In genomic region chr22:45645150-45645525, GRCh38 we compare ENCODE assay signal across 9 cellular contexts. TPM values are rescaled to one million over a fixed set of nuclear protein-coding genes. Genes with fewer than 3 reads are reported as not detected.
A peak's percentile ranks its signal among the peaks of the same experiment; 100 is the strongest.
DNase-seq lines count a peak whose midpoint lies in the region; ATAC-seq and TF ChIP-seq lines count a peak whose summit lies in the region.
"Had no signal": no experiment of that assay in that cellular context is flagged by ENCODE, and none has a peak within 500 bp of the region (broad histone marks: within the 10 kb centered on the region; RNA-seq: fewer than 3 reads in every experiment).

No MANE protein-coding gene starts in this region.

- in situ Hi-C loops in GM23248 (cut with MboI), result loop anchor here (10.0 kb wide), 1 partner anchor 340 kb away; no protein-coding TSS in a partner anchor

- H3K79me2 ChIP-seq in GM23248 (ENCODE audit: insufficient read depth) (no peaks in the 10 kb centered on the region), MM.1S (ENCODE audit: low read length) (no peaks in the 10 kb centered on the region)

- no peaks in the 10 kb centered on the region for H3K4me1 ChIP-seq in GM23248 (ENCODE audit: insufficient read depth)
- H3K4me1 ChIP-seq in MM.1S (ENCODE audit: low read length), result no peaks in the 10 kb centered on the region; the same call in 1 of the 2 replicates

- H3K27me3 ChIP-seq in GM23248 (replicated peaks; ENCODE audit: insufficient read depth), result no peaks in the 10 kb centered on the region
- H3K27me3 ChIP-seq in MM.1S (replicated peaks; ENCODE audit: insufficient read depth, low read length), result peaks cover 73% of the 10 kb centered on the region

- DNase-seq in GM23248 (no peak), MM.1S (no peak), glomerular visceral epithelial cell (ENCODE audit: extremely low spot score) (peak; percentile 29), sciatic nerve (ENCODE audit: low spot score) (no peak), HUDEP-2 (lab: John Stamatoyannopoulos, UW; ENCODE audit: unreplicated experiment in 76 of 76) (no peak), medulla oblongata (ENCODE audit: extremely low spot score) (no peak)

- ATAC-seq in sciatic nerve (peak; percentile 5), GM18858 (IDR thresholded peaks at IDR 0.05; ENCODE audit: unreplicated experiment) (no peak)

- 36 to 40% methylated on average over 14 to 16 of the region's 16 CpGs for WGBS in GM23248 (ENCODE audit: low coverage in 1 of 2, low lambda C conversion rate in 2 of 2, missing lambda C conversion rate in 2 of 2), 2 experiments

- H3K9me2 ChIP-seq in GM23248 (ENCODE audit: insufficient read depth), result no peaks in the 10 kb centered on the region
- H3K9me2 ChIP-seq in MM.1S (replicated peaks; ENCODE audit: insufficient read depth, low read length), result no peaks in the 10 kb centered on the region

- no peaks in the 10 kb centered on the region for H3K36me3 ChIP-seq in GM23248 (ENCODE audit: low read depth)
- no peaks in the 10 kb centered on the region for H3K36me3 ChIP-seq in MM.1S (replicated peaks; ENCODE audit: insufficient read depth, low read length)
- H3K36me3 ChIP-seq: left ventricle myocardium inferior, stomach had no signal

- intact Hi-C loops in sciatic nerve (cut with DNase I), result loop anchor here (5.0 kb wide), 2 partner anchors 222 to 327 kb away; no protein-coding TSS in a partner anchor

- no peak for TF ChIP-seq CTCF in MM.1S (IDR thresholded peaks at IDR 0.05; ENCODE audit: low read length)

- H4K20me1 ChIP-seq in GM23248 (ENCODE audit: insufficient read depth) (no peaks in the 10 kb centered on the region), MM.1S (ENCODE audit: insufficient read depth, low read length) (no peaks in the 10 kb centered on the region)

- H3K9me3 ChIP-seq in GM23248 (ENCODE audit: low read depth) (no peaks in the 10 kb centered on the region), MM.1S (replicated peaks; ENCODE audit: insufficient read depth, low read length) (no peaks in the 10 kb centered on the region)
- H3K9me3 ChIP-seq: left ventricle myocardium inferior, stomach had no signal

- H3K9ac ChIP-seq in GM23248 (no peak overlapping the region), MM.1S (ENCODE audit: low read length) (no peak overlapping the region)

- H3K4me2 ChIP-seq in GM23248 (ENCODE audit: unreplicated experiment) (no peak overlapping the region), MM.1S (ENCODE audit: low read depth, low read length) (peak overlapping the region; percentile 64)

- H3K27ac ChIP-seq in GM23248 (no peak overlapping the region), MM.1S (ENCODE audit: low read length) (no peak overlapping the region)
- H3K27ac ChIP-seq: left ventricle myocardium inferior, stomach had no signal

- H3K4me3 ChIP-seq in GM23248 (no peak overlapping the region), MM.1S (ENCODE audit: low read length) (peak overlapping the region; percentile 32; the same call in 1 of the 2 replicates)
- H3K4me3 ChIP-seq: left ventricle myocardium inferior had no signal

- H2AFZ ChIP-seq in GM23248 (peak overlapping the region; percentile 54), MM.1S (ENCODE audit: low read length) (0 out of 2 replicates have a peak overlapping the region, but pooled peaks have one; percentile 29)

- H3F3A ChIP-seq in GM23248 (ENCODE audit: insufficient read depth) (0 out of 2 replicates have a peak, but pooled peaks cover 8% of the 10 kb centered on the region), MM.1S (ENCODE audit: insufficient read depth, low read length) (no peaks in the 10 kb centered on the region)

RNA-seq across cellular contexts. Expression of gene ATXN10, which starts 26.5 kb away (rescaled TPM):
- total RNA-seq in GM23248 (2014; rRNA removed; shearing (Covaris generic)), result 108 and 109 TPM in 2 replicates
- 211 and 216 TPM in 2 replicates for polyA plus RNA-seq in GM23248 (2016; fragmentation: Nextera tagmentation; extraction: Ambion mirVana)
- total RNA-seq in sciatic nerve, result 130 TPM
